In genomic region chr1:41015894-41016470, GRCh38 we compare ENCODE assay signal across 23 cellular contexts. TPM values are rescaled to one million over a fixed set of nuclear protein-coding genes. Genes with fewer than 3 reads are reported as not detected.
DNase-seq lines count a peak whose midpoint lies in the region; ATAC-seq, FAIRE-seq and TF ChIP-seq lines count a peak whose summit lies in the region.
"Had no signal": no experiment of that assay in that cellular context is flagged by ENCODE, and none has a peak within 500 bp of the region (broad histone marks: within the 10 kb centered on the region; RNA-seq: fewer than 3 reads in every experiment).

No MANE protein-coding gene starts in this region.

- BruUV-seq in A673 (replicated peaks; lab: Mats Ljungman, UMichigan) = no TSS peak
- BruUV-seq in endothelial cell of umbilical vein (replicated peaks; lab: Mats Ljungman, UMichigan) = no TSS peak

- H3K9me3 ChIP-seq in A673 (ENCODE audit: low read depth, low read length, poor library complexity, severe bottlenecking) (no peaks in the 10 kb centered on the region), endothelial cell of umbilical vein (replicated peaks; ENCODE audit: control insufficient read depth, insufficient read depth, low read length) (no peaks in the 10 kb centered on the region)
- H3K9me3 ChIP-seq: esophagus squamous epithelium, heart right ventricle, thoracic aorta, uterus had no signal

- no peaks in the 10 kb centered on the region for H4K20me1 ChIP-seq in endothelial cell of umbilical vein (replicated peaks; ENCODE audit: control insufficient read depth, extremely low read depth, insufficient read depth, low read length)

- TF ChIP-seq POLR2A in endothelial cell of umbilical vein (IDR thresholded peaks at IDR 0.05; ENCODE audit: low read depth, low read length) = no peak

- peaks cover 51% of the 10 kb centered on the region for H3K36me3 ChIP-seq in A673 (ENCODE audit: insufficient read depth, low read length, poor library complexity, severe bottlenecking)
- H3K36me3 ChIP-seq in endothelial cell of umbilical vein (ENCODE audit: control insufficient read depth in 2 of 2, extremely low read depth in 1 of 2, insufficient read depth in 2 of 2, low read length in 2 of 2) = peaks cover 0 to 19% of the 10 kb centered on the region in 2 experiments
- H3K36me3 ChIP-seq: uterus had no signal

- no peaks in the 10 kb centered on the region for H3K79me2 ChIP-seq in endothelial cell of umbilical vein (ENCODE audit: control insufficient read depth, insufficient read depth, low read length)

- H3K27ac ChIP-seq in A673 (ENCODE audit: low read depth, low read length, poor library complexity, severe bottlenecking) (peak overlapping the region; percentile 42), RWPE1 (peak overlapping the region; percentile 56), endothelial cell of umbilical vein (ENCODE audit: insufficient read depth, low read depth, low read length) (peak overlapping the region; percentile 17)
- H3K27ac ChIP-seq: esophagus squamous epithelium, uterus had no signal

- H3K4me2 ChIP-seq in endothelial cell of umbilical vein (ENCODE audit: insufficient read depth, low read length) = no peak overlapping the region

- peaks cover 28% of the 10 kb centered on the region for H3K4me1 Mint-ChIP-seq in stimulated activated memory B cell treated with anti-CD40 and anti-IgM and Interleukin-4, amounts not matched to agents 10 μg/mL and 1 μg/mL and 100 μg/mL, for 72 hours

- H3K27me3 ChIP-seq in A673 (replicated peaks; ENCODE audit: insufficient read depth, low read depth, low read length, poor library complexity) (no peaks in the 10 kb centered on the region), endothelial cell of umbilical vein (ENCODE audit: control insufficient read depth in 2 of 2, insufficient read depth in 2 of 2, low read length in 2 of 2) (no peaks in the 10 kb centered on the region)
- H3K27me3 ChIP-seq: esophagus squamous epithelium, heart right ventricle, uterus had no signal

- no peak for TF ChIP-seq CTCF in A673 (conservative IDR thresholded peaks at IDR 0.05; ENCODE audit: low read depth, low read length)
- TF ChIP-seq CTCF in RWPE1 (conservative IDR thresholded peaks at IDR 0.05; ENCODE audit: low read depth) = no peak
- no peak for TF ChIP-seq CTCF in endothelial cell of umbilical vein (IDR thresholded peaks at IDR 0.05; ENCODE audit: extremely low read depth in 1 of 2, insufficient read depth in 1 of 2, low read depth in 1 of 2, low read length in 2 of 2)

- H3K4me3 ChIP-seq in A673 (ENCODE audit: low read depth, low read length, poor library complexity, severe bottlenecking) (no peak overlapping the region), endothelial cell of umbilical vein (replicated peaks in 1 of 3; ENCODE audit: insufficient read depth in 1 of 3, low read depth in 1 of 3, low read length in 3 of 3) (no peak overlapping the region)
- H3K4me3 ChIP-seq: esophagus squamous epithelium, heart right ventricle, thoracic aorta, uterus had no signal

- no peak for FAIRE-seq in endothelial cell of umbilical vein (lab: Jason Lieb, UNC)
- FAIRE-seq: astrocyte had no signal

- H3K9me3 Mint-ChIP-seq in stimulated activated memory B cell treated with anti-CD40 and anti-IgM and Interleukin-4, amounts not matched to agents 10 μg/mL and 1 μg/mL and 100 μg/mL, for 72 hours = no peaks in the 10 kb centered on the region
- H3K9me3 Mint-ChIP-seq: activated naive CD8-positive, alpha-beta T cell treated with anti-CD3 and anti-CD28 coated beads, Interleukin-2, amount 10 ng/mL, durations not matched to agents 7 days and 5 days; activated T-helper 1 cell treated with anti-CD3 and anti-CD28 coated beads, Interleukin-12 subunit alpha, Interleukin-12 subunit beta, Interleukin-2, Interleukin-4 antibody, amounts not matched to agents 30 ng/mL and 10 ng/mL and 1 ng/mL, durations not matched to agents 14 hours and 24 hours and 36 hours had no signal

- no peak overlapping the region for H3K27ac Mint-ChIP-seq in stimulated activated memory B cell treated with anti-CD40 and anti-IgM and Interleukin-4, amounts not matched to agents 10 μg/mL and 1 μg/mL and 100 μg/mL, for 72 hours
- H3K27ac Mint-ChIP-seq: activated naive CD8-positive, alpha-beta T cell treated with anti-CD3 and anti-CD28 coated beads, Interleukin-2, amount 10 ng/mL, durations not matched to agents 7 days and 5 days; activated T-helper 1 cell treated with anti-CD3 and anti-CD28 coated beads, Interleukin-12 subunit alpha, Interleukin-12 subunit beta, Interleukin-2, Interleukin-4 antibody, amounts not matched to agents 30 ng/mL and 10 ng/mL and 1 ng/mL, durations not matched to agents 14 hours and 24 hours and 36 hours had no signal

- H3K4me3 Mint-ChIP-seq in stimulated activated memory B cell treated with anti-CD40 and anti-IgM and Interleukin-4, amounts not matched to agents 10 μg/mL and 1 μg/mL and 100 μg/mL, for 72 hours = no peak overlapping the region
- H3K4me3 Mint-ChIP-seq: activated naive CD8-positive, alpha-beta T cell treated with anti-CD3 and anti-CD28 coated beads, Interleukin-2, amount 10 ng/mL, durations not matched to agents 7 days and 5 days; activated T-helper 1 cell treated with anti-CD3 and anti-CD28 coated beads, Interleukin-12 subunit alpha, Interleukin-12 subunit beta, Interleukin-2, Interleukin-4 antibody, amounts not matched to agents 30 ng/mL and 10 ng/mL and 1 ng/mL, durations not matched to agents 14 hours and 24 hours and 36 hours had no signal

- H2AFZ ChIP-seq in endothelial cell of umbilical vein (ENCODE audit: low read depth, low read length) = no peak overlapping the region

- intact Hi-C loops in A673 (cut with micrococcal nuclease; ENCODE audit: unreplicated experiment) = loop anchor here (5.0 kb wide), 1 partner anchor 226 kb away; the partner anchor contains the start of gene SCMH1
- intact Hi-C loops in endothelial cell of umbilical vein (cut with micrococcal nuclease) = loop anchor here (2.0 kb wide), 2 partner anchors 29 to 93 kb away; no protein-coding TSS in a partner anchor

- DNase-seq in A673 (ENCODE audit: low spot score) = no peak
- DNase-seq in G401 (ENCODE audit: low spot score) = peak; percentile 46
- DNase-seq in RWPE1 (ENCODE audit: low spot score) = no peak
- no peak for DNase-seq in endothelial cell of umbilical vein (ENCODE audit: low read depth, low spot score)
- DNase-seq: activated CD4-positive, alpha-beta T cell treated with anti-CD3 and anti-CD28 coated beads, Interleukin-2, amount 50 U/mL, for 1 hour; activated naive CD8-positive, alpha-beta T cell treated with anti-CD3 and anti-CD28 coated beads, Interleukin-2, amount 10 ng/mL, durations not matched to agents 7 days and 5 days; esophagus squamous epithelium; foreskin melanocyte; heart right ventricle; Kasumi-1; NCI-H446; NCI-H82; RPMI8226; stimulated activated naive CD8-positive, alpha-beta T cell treated with anti-CD3 and anti-CD28 coated beads, Interleukin-15, Interleukin-2, amounts not matched to agents 100 U/mL and 50 U/mL, for 24 hours; T-helper 2 cell; uterus had no signal

- peaks cover 61% of the 10 kb centered on the region for H3K36me3 Mint-ChIP-seq in stimulated activated memory B cell treated with anti-CD40 and anti-IgM and Interleukin-4, amounts not matched to agents 10 μg/mL and 1 μg/mL and 100 μg/mL, for 72 hours

- dilution Hi-C loops in endothelial cell of umbilical vein (cut with MboI; ENCODE audit: extremely low pct_ligation_motif_present, low sequenced_read_pairs) = no loop called here

- POLR2A ChIA-PET in A673 (lab: Charles Lee; ENCODE audit: low non-redundant PET) = no interaction called here
- POLR2A ChIA-PET in RWPE1 (lab: Yijun Ruan, JAX; ENCODE audit: low non-redundant PET) = no interaction called here
- POLR2A ChIA-PET in endothelial cell of umbilical vein (lab: Charles Lee) = no interaction called here

- H3K27me3 Mint-ChIP-seq in stimulated activated memory B cell treated with anti-CD40 and anti-IgM and Interleukin-4, amounts not matched to agents 10 μg/mL and 1 μg/mL and 100 μg/mL, for 72 hours = no peaks in the 10 kb centered on the region
- H3K27me3 Mint-ChIP-seq: activated naive CD8-positive, alpha-beta T cell treated with anti-CD3 and anti-CD28 coated beads, Interleukin-2, amount 10 ng/mL, durations not matched to agents 7 days and 5 days had no signal

- no peaks in the 10 kb centered on the region for H3K4me1 ChIP-seq in A673 (ENCODE audit: insufficient read depth, low read length, poor library complexity, severe bottlenecking)
- peaks cover 30% of the 10 kb centered on the region for H3K4me1 ChIP-seq in endothelial cell of umbilical vein (ENCODE audit: control insufficient read depth, extremely low read depth, insufficient read depth, low read length)
- H3K4me1 ChIP-seq: uterus had no signal

- no peak overlapping the region for H3K9ac ChIP-seq in endothelial cell of umbilical vein (replicated peaks; ENCODE audit: extremely low read depth, insufficient read depth, low read length)

- in situ Hi-C loops in G401 (cut with HindIII; ENCODE audit: low sequenced_read_pairs) = no loop called here

- no peak for ATAC-seq in stimulated activated memory B cell treated with anti-CD40 and anti-IgM and Interleukin-4, amounts not matched to agents 10 μg/mL and 1 μg/mL and 100 μg/mL, for 72 hours
- ATAC-seq in HG02938 (IDR thresholded peaks at IDR 0.05; ENCODE audit: unreplicated experiment) (no peak), HG02884 (IDR thresholded peaks at IDR 0.05; ENCODE audit: unreplicated experiment) (no peak), GM21576 (IDR thresholded peaks at IDR 0.05; ENCODE audit: unreplicated experiment) (no peak)
- ATAC-seq: heart right ventricle; stimulated activated naive CD8-positive, alpha-beta T cell treated with anti-CD3 and anti-CD28 coated beads, Interleukin-15, Interleukin-2, amounts not matched to agents 100 U/mL and 50 U/mL, for 24 hours had no signal

- CTCF ChIA-PET in A673 (lab: Charles Lee) = no interaction called here
- CTCF ChIA-PET in RWPE1 (lab: Yijun Ruan, JAX) = no interaction called here
- CTCF ChIA-PET in endothelial cell of umbilical vein (lab: Charles Lee) = interaction anchor here (1.0 to 2.3 kb wide), 2 partner anchors 13 to 29 kb away, joined by 3 to 15 read pairs; no protein-coding TSS in a partner anchor

- H3K9me1 ChIP-seq in endothelial cell of umbilical vein (replicated peaks; ENCODE audit: control insufficient read depth, extremely low read depth, insufficient read depth, low read length) = no peaks in the 10 kb centered on the region

RNA-seq across cellular contexts. Expression of gene SLFNL1, which starts 5.5 kb away (rescaled TPM):
- total RNA-seq in A673 (2021) = 0.37 and 0.39 TPM in 2 replicates
- total RNA-seq in G401 (2014; rRNA removed; shearing (Covaris generic)) = 0.03 and 0.12 TPM in 2 replicates
- total RNA-seq in endothelial cell of umbilical vein = 0.29 and 0.39 TPM in 2 replicates
- polyA plus RNA-seq in endothelial cell of umbilical vein = 0.14 and 0.25 TPM in 2 replicates
- polyA plus RNA-seq in endothelial cell of umbilical vein (2011; cell fraction: cytosol; rRNA removed) = 0.03 and 0.04 TPM in 2 replicates
- polyA plus RNA-seq in endothelial cell of umbilical vein (2011; cell fraction: nucleus; rRNA removed) = 0.63 and 0.84 TPM in 2 replicates
- 0.27 and 0.40 TPM in 2 replicates for polyA plus RNA-seq in endothelial cell of umbilical vein (2012)
- 0.34 and 0.45 TPM in 2 replicates for polyA minus RNA-seq in endothelial cell of umbilical vein
- polyA minus RNA-seq in endothelial cell of umbilical vein (2011; cell fraction: cytosol; rRNA and poly(A)+ RNA removed) = not detected
- 0.82 and 2.7 TPM in 2 replicates for polyA minus RNA-seq in endothelial cell of umbilical vein (2011; cell fraction: nucleus; rRNA and poly(A)+ RNA removed)

RNA-seq across cellular contexts. Expression of gene CTPS1, which starts 36.5 kb away (rescaled TPM):
- total RNA-seq in A673 (2021) (126 and 139 TPM in 2 replicates), endothelial cell of umbilical vein (63.8 and 65.8 TPM in 2 replicates)
- 68.9 and 81.5 TPM in 2 replicates for total RNA-seq in G401 (2014; rRNA removed; shearing (Covaris generic))
- 19.2 and 24.9 TPM in 2 replicates for polyA plus RNA-seq in endothelial cell of umbilical vein
- 30.0 and 40.4 TPM in 2 replicates for polyA plus RNA-seq in endothelial cell of umbilical vein (2011; cell fraction: cytosol; rRNA removed)
- polyA plus RNA-seq in endothelial cell of umbilical vein (2011; cell fraction: nucleus; rRNA removed) = 86.3 and 112 TPM in 2 replicates
- 45.4 and 52.0 TPM in 2 replicates for polyA plus RNA-seq in endothelial cell of umbilical vein (2012)
- 44.4 and 46.0 TPM in 2 replicates for polyA minus RNA-seq in endothelial cell of umbilical vein
- 49.9 TPM for polyA minus RNA-seq in endothelial cell of umbilical vein (2011; cell fraction: cytosol; rRNA and poly(A)+ RNA removed)
- polyA minus RNA-seq in endothelial cell of umbilical vein (2011; cell fraction: nucleus; rRNA and poly(A)+ RNA removed) = 54.9 and 77.7 TPM in 2 replicates
